ENCODE assay signal across 1 cellular context in the genomic region with DNA sequence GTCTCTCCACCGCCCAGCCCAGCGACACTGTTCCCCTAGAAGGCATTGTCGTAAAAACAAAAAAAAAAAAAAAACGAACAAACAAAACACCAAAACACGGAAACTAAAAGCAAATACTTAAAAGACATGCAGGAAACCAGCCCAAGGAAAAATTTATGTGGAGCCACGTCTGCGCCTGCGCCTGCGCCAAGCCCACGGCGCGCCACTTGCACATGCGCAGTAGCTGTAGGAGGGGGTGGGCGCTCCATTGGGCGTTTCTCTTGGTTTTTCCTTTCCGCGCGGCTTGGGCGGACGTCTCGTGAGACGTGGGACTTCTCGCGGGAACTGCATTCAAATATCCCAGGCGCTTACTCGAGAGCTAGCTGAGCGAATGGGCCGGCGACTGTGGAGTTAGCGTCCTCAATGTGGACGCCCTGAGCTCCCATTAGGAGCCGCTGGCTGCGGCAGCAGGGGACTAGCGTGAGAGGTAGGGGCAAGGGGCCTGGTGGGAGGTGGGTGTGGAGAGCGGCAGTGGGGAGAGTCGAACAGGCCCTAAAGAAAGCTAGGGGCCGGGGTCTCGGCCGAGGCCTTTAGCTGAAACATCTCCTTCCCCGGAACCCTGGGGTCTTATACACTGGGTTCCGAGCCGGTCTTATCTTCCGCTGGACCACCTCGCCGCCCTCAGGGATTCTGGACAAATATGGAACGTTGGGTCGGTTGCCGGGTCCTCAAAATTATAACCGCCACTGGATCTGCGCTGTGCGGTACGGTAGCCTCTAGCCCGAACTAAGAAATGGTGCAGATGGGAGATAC.
TF ChIP-seq lines count a peak whose summit lies in the region.

A gene with protein sequence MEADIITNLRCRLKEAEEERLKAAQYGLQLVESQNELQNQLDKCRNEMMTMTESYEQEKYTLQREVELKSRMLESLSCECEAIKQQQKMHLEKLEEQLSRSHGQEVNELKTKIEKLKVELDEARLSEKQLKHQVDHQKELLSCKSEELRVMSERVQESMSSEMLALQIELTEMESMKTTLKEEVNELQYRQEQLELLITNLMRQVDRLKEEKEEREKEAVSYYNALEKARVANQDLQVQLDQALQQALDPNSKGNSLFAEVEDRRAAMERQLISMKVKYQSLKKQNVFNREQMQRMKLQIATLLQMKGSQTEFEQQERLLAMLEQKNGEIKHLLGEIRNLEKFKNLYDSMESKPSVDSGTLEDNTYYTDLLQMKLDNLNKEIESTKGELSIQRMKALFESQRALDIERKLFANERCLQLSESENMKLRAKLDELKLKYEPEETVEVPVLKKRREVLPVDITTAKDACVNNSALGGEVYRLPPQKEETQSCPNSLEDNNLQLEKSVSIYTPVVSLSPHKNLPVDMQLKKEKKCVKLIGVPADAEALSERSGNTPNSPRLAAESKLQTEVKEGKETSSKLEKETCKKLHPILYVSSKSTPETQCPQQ (plus strand): TSS at position 350 of the 792 bp plus-strand sequence. CDS start 4,644 bp downstream, outside the sequence.

TF ChIP-seq in GM12878, 131 proteins besides CTCF, POLR2A, EP300 and RAD21 (continued from another document and continues in another):
- TF ChIP-seq, protein P1, sequence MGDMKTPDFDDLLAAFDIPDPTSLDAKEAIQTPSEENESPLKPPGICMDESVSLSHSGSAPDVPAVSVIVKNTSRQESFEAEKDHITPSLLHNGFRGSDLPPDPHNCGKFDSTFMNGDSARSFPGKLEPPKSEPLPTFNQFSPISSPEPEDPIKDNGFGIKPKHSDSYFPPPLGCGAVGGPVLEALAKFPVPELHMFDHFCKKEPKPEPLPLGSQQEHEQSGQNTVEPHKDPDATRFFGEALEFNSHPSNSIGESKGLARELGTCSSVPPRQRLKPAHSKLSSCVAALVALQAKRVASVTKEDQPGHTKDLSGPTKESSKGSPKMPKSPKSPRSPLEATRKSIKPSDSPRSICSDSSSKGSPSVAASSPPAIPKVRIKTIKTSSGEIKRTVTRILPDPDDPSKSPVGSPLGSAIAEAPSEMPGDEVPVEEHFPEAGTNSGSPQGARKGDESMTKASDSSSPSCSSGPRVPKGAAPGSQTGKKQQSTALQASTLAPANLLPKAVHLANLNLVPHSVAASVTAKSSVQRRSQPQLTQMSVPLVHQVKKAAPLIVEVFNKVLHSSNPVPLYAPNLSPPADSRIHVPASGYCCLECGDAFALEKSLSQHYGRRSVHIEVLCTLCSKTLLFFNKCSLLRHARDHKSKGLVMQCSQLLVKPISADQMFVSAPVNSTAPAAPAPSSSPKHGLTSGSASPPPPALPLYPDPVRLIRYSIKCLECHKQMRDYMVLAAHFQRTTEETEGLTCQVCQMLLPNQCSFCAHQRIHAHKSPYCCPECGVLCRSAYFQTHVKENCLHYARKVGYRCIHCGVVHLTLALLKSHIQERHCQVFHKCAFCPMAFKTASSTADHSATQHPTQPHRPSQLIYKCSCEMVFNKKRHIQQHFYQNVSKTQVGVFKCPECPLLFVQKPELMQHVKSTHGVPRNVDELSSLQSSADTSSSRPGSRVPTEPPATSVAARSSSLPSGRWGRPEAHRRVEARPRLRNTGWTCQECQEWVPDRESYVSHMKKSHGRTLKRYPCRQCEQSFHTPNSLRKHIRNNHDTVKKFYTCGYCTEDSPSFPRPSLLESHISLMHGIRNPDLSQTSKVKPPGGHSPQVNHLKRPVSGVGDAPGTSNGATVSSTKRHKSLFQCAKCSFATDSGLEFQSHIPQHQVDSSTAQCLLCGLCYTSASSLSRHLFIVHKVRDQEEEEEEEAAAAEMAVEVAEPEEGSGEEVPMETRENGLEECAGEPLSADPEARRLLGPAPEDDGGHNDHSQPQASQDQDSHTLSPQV (IDR thresholded peaks at IDR 0.05) = no peak
- TF ChIP-seq SREBF1 (IDR thresholded peaks at IDR 0.05; ENCODE audit: low read length) = 0 out of 2 replicates have a peak, but pooled peaks have one; percentile 9
- TF ChIP-seq RCOR1 (conservative IDR thresholded peaks at IDR 0.05; ENCODE audit: low read depth, low read length) = peak; percentile 99
- TF ChIP-seq KDM1A (IDR thresholded peaks at IDR 0.05; ENCODE audit: borderline replicate concordance) = no peak
- no peak for TF ChIP-seq MYB (IDR thresholded peaks at IDR 0.05; ENCODE audit: borderline replicate concordance, low read depth, low read length)
- no peak for TF ChIP-seq SUPT20H (IDR thresholded peaks at IDR 0.05; ENCODE audit: borderline replicate concordance, control insufficient read depth, low read depth, low read length)
- peak; percentile 43; the same call in 1 of the 2 replicates for TF ChIP-seq YY1 (IDR thresholded peaks at IDR 0.05; ENCODE audit: low read depth, low read length)
- no peak for TF ChIP-seq ATF7 (IDR thresholded peaks at IDR 0.05; ENCODE audit: low read depth)
- no peak for TF ChIP-seq ZNF207 (IDR thresholded peaks at IDR 0.05; ENCODE audit: borderline replicate concordance)
- TF ChIP-seq NR2F1 (conservative IDR thresholded peaks at IDR 0.05) = no peak
- TF ChIP-seq, protein P2, sequence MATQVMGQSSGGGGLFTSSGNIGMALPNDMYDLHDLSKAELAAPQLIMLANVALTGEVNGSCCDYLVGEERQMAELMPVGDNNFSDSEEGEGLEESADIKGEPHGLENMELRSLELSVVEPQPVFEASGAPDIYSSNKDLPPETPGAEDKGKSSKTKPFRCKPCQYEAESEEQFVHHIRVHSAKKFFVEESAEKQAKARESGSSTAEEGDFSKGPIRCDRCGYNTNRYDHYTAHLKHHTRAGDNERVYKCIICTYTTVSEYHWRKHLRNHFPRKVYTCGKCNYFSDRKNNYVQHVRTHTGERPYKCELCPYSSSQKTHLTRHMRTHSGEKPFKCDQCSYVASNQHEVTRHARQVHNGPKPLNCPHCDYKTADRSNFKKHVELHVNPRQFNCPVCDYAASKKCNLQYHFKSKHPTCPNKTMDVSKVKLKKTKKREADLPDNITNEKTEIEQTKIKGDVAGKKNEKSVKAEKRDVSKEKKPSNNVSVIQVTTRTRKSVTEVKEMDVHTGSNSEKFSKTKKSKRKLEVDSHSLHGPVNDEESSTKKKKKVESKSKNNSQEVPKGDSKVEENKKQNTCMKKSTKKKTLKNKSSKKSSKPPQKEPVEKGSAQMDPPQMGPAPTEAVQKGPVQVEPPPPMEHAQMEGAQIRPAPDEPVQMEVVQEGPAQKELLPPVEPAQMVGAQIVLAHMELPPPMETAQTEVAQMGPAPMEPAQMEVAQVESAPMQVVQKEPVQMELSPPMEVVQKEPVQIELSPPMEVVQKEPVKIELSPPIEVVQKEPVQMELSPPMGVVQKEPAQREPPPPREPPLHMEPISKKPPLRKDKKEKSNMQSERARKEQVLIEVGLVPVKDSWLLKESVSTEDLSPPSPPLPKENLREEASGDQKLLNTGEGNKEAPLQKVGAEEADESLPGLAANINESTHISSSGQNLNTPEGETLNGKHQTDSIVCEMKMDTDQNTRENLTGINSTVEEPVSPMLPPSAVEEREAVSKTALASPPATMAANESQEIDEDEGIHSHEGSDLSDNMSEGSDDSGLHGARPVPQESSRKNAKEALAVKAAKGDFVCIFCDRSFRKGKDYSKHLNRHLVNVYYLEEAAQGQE (IDR thresholded peaks at IDR 0.05; ENCODE audit: low read depth, low read length) = no peak; the same call in 1 of the 2 replicates
- no peak for TF ChIP-seq DPF2 (IDR thresholded peaks at IDR 0.05)
- no peak for TF ChIP-seq FOS (IDR thresholded peaks at IDR 0.05; ENCODE audit: borderline replicate concordance, extremely low read depth, insufficient read length)
- TF ChIP-seq, protein P3, sequence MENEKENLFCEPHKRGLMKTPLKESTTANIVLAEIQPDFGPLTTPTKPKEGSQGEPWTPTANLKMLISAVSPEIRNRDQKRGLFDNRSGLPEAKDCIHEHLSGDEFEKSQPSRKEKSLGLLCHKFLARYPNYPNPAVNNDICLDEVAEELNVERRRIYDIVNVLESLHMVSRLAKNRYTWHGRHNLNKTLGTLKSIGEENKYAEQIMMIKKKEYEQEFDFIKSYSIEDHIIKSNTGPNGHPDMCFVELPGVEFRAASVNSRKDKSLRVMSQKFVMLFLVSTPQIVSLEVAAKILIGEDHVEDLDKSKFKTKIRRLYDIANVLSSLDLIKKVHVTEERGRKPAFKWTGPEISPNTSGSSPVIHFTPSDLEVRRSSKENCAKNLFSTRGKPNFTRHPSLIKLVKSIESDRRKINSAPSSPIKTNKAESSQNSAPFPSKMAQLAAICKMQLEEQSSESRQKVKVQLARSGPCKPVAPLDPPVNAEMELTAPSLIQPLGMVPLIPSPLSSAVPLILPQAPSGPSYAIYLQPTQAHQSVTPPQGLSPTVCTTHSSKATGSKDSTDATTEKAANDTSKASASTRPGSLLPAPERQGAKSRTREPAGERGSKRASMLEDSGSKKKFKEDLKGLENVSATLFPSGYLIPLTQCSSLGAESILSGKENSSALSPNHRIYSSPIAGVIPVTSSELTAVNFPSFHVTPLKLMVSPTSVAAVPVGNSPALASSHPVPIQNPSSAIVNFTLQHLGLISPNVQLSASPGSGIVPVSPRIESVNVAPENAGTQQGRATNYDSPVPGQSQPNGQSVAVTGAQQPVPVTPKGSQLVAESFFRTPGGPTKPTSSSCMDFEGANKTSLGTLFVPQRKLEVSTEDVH (IDR thresholded peaks at IDR 0.05; ENCODE audit: low read depth, partially characterized antibody) = no peak
- no peak for TF ChIP-seq PAX5 (IDR thresholded peaks at IDR 0.05; ENCODE audit: borderline replicate concordance, low read depth, low read length)
- TF ChIP-seq, protein P4, sequence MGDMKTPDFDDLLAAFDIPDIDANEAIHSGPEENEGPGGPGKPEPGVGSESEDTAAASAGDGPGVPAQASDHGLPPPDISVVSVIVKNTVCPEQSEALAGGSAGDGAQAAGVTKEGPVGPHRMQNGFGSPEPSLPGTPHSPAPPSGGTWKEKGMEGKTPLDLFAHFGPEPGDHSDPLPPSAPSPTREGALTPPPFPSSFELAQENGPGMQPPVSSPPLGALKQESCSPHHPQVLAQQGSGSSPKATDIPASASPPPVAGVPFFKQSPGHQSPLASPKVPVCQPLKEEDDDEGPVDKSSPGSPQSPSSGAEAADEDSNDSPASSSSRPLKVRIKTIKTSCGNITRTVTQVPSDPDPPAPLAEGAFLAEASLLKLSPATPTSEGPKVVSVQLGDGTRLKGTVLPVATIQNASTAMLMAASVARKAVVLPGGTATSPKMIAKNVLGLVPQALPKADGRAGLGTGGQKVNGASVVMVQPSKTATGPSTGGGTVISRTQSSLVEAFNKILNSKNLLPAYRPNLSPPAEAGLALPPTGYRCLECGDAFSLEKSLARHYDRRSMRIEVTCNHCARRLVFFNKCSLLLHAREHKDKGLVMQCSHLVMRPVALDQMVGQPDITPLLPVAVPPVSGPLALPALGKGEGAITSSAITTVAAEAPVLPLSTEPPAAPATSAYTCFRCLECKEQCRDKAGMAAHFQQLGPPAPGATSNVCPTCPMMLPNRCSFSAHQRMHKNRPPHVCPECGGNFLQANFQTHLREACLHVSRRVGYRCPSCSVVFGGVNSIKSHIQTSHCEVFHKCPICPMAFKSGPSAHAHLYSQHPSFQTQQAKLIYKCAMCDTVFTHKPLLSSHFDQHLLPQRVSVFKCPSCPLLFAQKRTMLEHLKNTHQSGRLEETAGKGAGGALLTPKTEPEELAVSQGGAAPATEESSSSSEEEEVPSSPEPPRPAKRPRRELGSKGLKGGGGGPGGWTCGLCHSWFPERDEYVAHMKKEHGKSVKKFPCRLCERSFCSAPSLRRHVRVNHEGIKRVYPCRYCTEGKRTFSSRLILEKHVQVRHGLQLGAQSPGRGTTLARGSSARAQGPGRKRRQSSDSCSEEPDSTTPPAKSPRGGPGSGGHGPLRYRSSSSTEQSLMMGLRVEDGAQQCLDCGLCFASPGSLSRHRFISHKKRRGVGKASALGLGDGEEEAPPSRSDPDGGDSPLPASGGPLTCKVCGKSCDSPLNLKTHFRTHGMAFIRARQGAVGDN (IDR thresholded peaks at IDR 0.05) = no peak
- no peak for TF ChIP-seq EZH2 (IDR thresholded peaks at IDR 0.05; ENCODE audit: borderline replicate concordance, control insufficient read depth, low read depth, low read length)
- peak in 1 of 2 experiments; percentile 28; a peak in 1 of 4 replicates for TF ChIP-seq BHLHE40 (IDR thresholded peaks at IDR 0.05; ENCODE audit: borderline replicate concordance in 1 of 2, low read depth in 2 of 2, low read length in 1 of 2)
- TF ChIP-seq, protein P5, sequence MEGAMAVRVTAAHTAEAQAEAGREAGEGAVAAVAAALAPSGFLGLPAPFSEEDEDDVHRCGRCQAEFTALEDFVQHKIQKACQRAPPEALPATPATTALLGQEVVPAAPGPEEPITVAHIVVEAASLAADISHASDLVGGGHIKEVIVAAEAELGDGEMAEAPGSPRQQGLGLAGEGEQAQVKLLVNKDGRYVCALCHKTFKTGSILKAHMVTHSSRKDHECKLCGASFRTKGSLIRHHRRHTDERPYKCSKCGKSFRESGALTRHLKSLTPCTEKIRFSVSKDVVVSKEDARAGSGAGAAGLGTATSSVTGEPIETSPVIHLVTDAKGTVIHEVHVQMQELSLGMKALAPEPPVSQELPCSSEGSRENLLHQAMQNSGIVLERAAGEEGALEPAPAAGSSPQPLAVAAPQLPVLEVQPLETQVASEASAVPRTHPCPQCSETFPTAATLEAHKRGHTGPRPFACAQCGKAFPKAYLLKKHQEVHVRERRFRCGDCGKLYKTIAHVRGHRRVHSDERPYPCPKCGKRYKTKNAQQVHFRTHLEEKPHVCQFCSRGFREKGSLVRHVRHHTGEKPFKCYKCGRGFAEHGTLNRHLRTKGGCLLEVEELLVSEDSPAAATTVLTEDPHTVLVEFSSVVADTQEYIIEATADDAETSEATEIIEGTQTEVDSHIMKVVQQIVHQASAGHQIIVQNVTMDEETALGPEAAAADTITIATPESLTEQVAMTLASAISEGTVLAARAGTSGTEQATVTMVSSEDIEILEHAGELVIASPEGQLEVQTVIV (IDR thresholded peaks at IDR 0.05; ENCODE audit: borderline replicate concordance, partially characterized antibody) = peak; percentile 74
- TF ChIP-seq, protein P6, sequence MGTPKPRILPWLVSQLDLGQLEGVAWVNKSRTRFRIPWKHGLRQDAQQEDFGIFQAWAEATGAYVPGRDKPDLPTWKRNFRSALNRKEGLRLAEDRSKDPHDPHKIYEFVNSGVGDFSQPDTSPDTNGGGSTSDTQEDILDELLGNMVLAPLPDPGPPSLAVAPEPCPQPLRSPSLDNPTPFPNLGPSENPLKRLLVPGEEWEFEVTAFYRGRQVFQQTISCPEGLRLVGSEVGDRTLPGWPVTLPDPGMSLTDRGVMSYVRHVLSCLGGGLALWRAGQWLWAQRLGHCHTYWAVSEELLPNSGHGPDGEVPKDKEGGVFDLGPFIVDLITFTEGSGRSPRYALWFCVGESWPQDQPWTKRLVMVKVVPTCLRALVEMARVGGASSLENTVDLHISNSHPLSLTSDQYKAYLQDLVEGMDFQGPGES (IDR thresholded peaks at IDR 0.05) = no peak
- TF ChIP-seq, protein P7, sequence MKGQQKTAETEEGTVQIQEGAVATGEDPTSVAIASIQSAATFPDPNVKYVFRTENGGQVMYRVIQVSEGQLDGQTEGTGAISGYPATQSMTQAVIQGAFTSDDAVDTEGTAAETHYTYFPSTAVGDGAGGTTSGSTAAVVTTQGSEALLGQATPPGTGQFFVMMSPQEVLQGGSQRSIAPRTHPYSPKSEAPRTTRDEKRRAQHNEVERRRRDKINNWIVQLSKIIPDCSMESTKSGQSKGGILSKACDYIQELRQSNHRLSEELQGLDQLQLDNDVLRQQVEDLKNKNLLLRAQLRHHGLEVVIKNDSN (IDR thresholded peaks at IDR 0.05; ENCODE audit: borderline replicate concordance, extremely low read length, insufficient read depth, low read depth, low read length) = no peak
- no peak for TF ChIP-seq CREM (IDR thresholded peaks at IDR 0.05; ENCODE audit: low read depth)
